ENCODE assay signal across 8 cellular contexts in genomic region chr9:93450817-93451761, GRCh38. TPM values are rescaled to one million over a fixed set of nuclear protein-coding genes. Genes with fewer than 3 reads are reported as not detected.
DNase-seq lines count a peak whose midpoint lies in the region; ATAC-seq, FAIRE-seq and TF ChIP-seq lines count a peak whose summit lies in the region.

Gene FAM120A (plus strand): TSS chr9:93451685. CDS start chr9:93451916, 231 bp downstream.

- H3K4me3 ChIP-seq in Caco-2 (ENCODE audit: low read depth, low read length) (peak within 1 kb of the TSS; percentile 86), PC-3 (ENCODE audit: low read length) (peak within 1 kb of the TSS; percentile 88), muscle layer of colon (ENCODE audit: low read depth in 1 of 2, low read length in 2 of 2) (peak within 1 kb of the TSS; percentile 92 to 96)

- H3K36me3 Mint-ChIP-seq in Caco-2 (ENCODE audit: insufficient read depth, unreplicated experiment) = peaks cover 46% of the 10 kb centered on the region

- H3K9ac ChIP-seq in PC-3 (ENCODE audit: low read length) = peak within 1 kb of the TSS; percentile 94
- peak within 1 kb of the TSS; percentile 81 for H3K9ac ChIP-seq in muscle layer of colon (ENCODE audit: low read length)

- peaks cover 61% of the 10 kb centered on the region for H3K79me2 ChIP-seq in PC-3 (ENCODE audit: low read length)

- ATAC-seq in GM21367 (IDR thresholded peaks at IDR 0.05; ENCODE audit: unreplicated experiment) (peak; percentile 48), PC-3 (peak; percentile 75), esophagus mucosa (peak; percentile 81)

- no peaks in the 10 kb centered on the region for H3K27me3 Mint-ChIP-seq in Caco-2 (ENCODE audit: insufficient read depth, unreplicated experiment)

- no peak for TF ChIP-seq CTCF in Caco-2 (IDR thresholded peaks at IDR 0.05; ENCODE audit: insufficient read depth in 1 of 2, low read depth in 1 of 2, low read length in 1 of 2, severe bottlenecking in 1 of 2, unreplicated experiment in 1 of 2)
- no peak for TF ChIP-seq CTCF in PC-3 (conservative IDR thresholded peaks at IDR 0.05; ENCODE audit: low read depth, low read length)

- H3K4me3 Mint-ChIP-seq in Caco-2 (ENCODE audit: unreplicated experiment) = peak within 1 kb of the TSS; percentile 93

- POLR2A ChIA-PET in Caco-2 (lab: Charles Lee) (interaction anchor here (0.6 kb wide), 1 partner anchor 270 kb away, joined by 3 read pairs; no protein-coding TSS in a partner anchor), PC-3 (lab: Charles Lee; ENCODE audit: unreplicated experiment) (no interaction called here)

- H2AFZ ChIP-seq in PC-3 (ENCODE audit: low read length) = peak within 1 kb of the TSS; percentile 82

- DNase-seq in Caco-2 = peak; percentile 72 to 73
- peak; percentile 46 for DNase-seq in HTR-8/SVneo (ENCODE audit: insufficient read length, low spot score)
- DNase-seq in PC-3 = peak; percentile 81
- DNase-seq in activated T-cell treated with anti-CD3 and anti-CD28 coated beads, Interleukin-2, amount 50 U/mL, for 48 hours = peak; percentile 72 to 79
- DNase-seq in stimulated activated CD8-positive, alpha-beta memory T cell treated with anti-CD3 and anti-CD28 coated beads, Interleukin-7, amount 100 ng/mL, for 4 hours (ENCODE audit: low read depth in 2 of 2) = peak; percentile 31 to 72

- H3K9me2 ChIP-seq in PC-3 (replicated peaks; ENCODE audit: low read length) = no peaks in the 10 kb centered on the region

- peaks cover 20% of the 10 kb centered on the region for H4K20me1 ChIP-seq in PC-3 (ENCODE audit: low read length)

- H3K4me2 ChIP-seq in PC-3 (ENCODE audit: low read length) = peak within 1 kb of the TSS; percentile 85

- peak within 1 kb of the TSS; percentile 74 for H3K27ac Mint-ChIP-seq in Caco-2 (ENCODE audit: unreplicated experiment)

- no peaks in the 10 kb centered on the region for H3F3A ChIP-seq in PC-3 (ENCODE audit: low read length, unreplicated experiment)

- H3K4me1 ChIP-seq in Caco-2 (0 out of 2 replicates have a peak, but pooled peaks cover 3% of the 10 kb centered on the region), PC-3 (ENCODE audit: insufficient read depth, low read length) (peaks cover 15% of the 10 kb centered on the region), muscle layer of colon (ENCODE audit: insufficient read depth, low read length) (peaks cover 26% of the 10 kb centered on the region)

- no peaks in the 10 kb centered on the region for H3K4me1 Mint-ChIP-seq in Caco-2 (ENCODE audit: low read depth, unreplicated experiment)

- H3K27me3 ChIP-seq in Caco-2 (replicated peaks; ENCODE audit: control insufficient read depth, insufficient read depth, low read length) (no peaks in the 10 kb centered on the region), PC-3 (ENCODE audit: low read length) (no peaks in the 10 kb centered on the region), muscle layer of colon (ENCODE audit: control insufficient read depth in 1 of 2, insufficient read depth in 2 of 2, low read length in 2 of 2) (no peaks in the 10 kb centered on the region)

- CTCF ChIA-PET in Caco-2 (lab: Charles Lee) (no interaction called here), PC-3 (lab: Charles Lee) (interaction anchor here (0.6 kb wide), 2 partner anchors 342 to 780 kb away, joined by 3 to 4 read pairs; no protein-coding TSS in a partner anchor)

- no peaks in the 10 kb centered on the region for H3K9me3 Mint-ChIP-seq in Caco-2 (ENCODE audit: unreplicated experiment)

- no peak for FAIRE-seq in HTR-8/SVneo (lab: Jason Lieb, UNC)

- no peaks in the 10 kb centered on the region for H3K36me3 ChIP-seq in Caco-2 (ENCODE audit: control insufficient read depth, insufficient read depth, low read length)
- peaks cover 12% of the 10 kb centered on the region for H3K36me3 ChIP-seq in PC-3 (ENCODE audit: low read depth, low read length)
- H3K36me3 ChIP-seq in muscle layer of colon (ENCODE audit: insufficient read depth, low read length) = peaks cover 21% of the 10 kb centered on the region

- H3K27ac ChIP-seq in PC-3 (ENCODE audit: low read length) (peak within 1 kb of the TSS; percentile 78), muscle layer of colon (ENCODE audit: low read depth, low read length) (peak within 1 kb of the TSS; percentile 99)

- no TSS peak for BruUV-seq in Caco-2 (replicated peaks; lab: Mats Ljungman, UMichigan)
- no TSS peak for BruUV-seq in PC-3 (replicated peaks; lab: Mats Ljungman, UMichigan)

- intact Hi-C loops in Caco-2 (cut with micrococcal nuclease; ENCODE audit: unreplicated experiment) (loop anchor here (5.0 kb wide), 1 partner anchor 139 kb away; no protein-coding TSS in a partner anchor), PC-3 (cut with micrococcal nuclease) (loop anchor here (1.0 to 2.0 kb wide), 2 partner anchors 115 to 138 kb away; no protein-coding TSS in a partner anchor)

- H3K9me3 ChIP-seq in Caco-2 (no peaks in the 10 kb centered on the region), PC-3 (ENCODE audit: low read length) (no peaks in the 10 kb centered on the region), muscle layer of colon (ENCODE audit: low read length) (no peaks in the 10 kb centered on the region)

RNA-seq across cellular contexts. Expression of gene FAM120A, which starts in this region (rescaled TPM):
- total RNA-seq in Caco-2 (2022) = 42.8 and 43.2 TPM in 2 replicates
- total RNA-seq in PC-3 (2014; rRNA removed) = 89.6 and 95.4 TPM in 2 replicates
- 75.8 TPM for total RNA-seq in esophagus mucosa

Comparison
In these comparisons a context has a peak if more than half of its experiments do, and no peak if none do; other contexts are left out.
1. Peak in every context shown above with its lines: DNase-seq, ATAC-seq, H3K4me3 ChIP-seq and H3K27ac ChIP-seq.